ENCODE assay signal across 23 cellular contexts in genomic region chr6:155670655-155671054, GRCh38.
"Had no signal": no experiment of that assay in that cellular context is flagged by ENCODE, and none has a peak within 500 bp of the region (broad histone marks: within the 10 kb centered on the region; RNA-seq: fewer than 3 reads in every experiment).

No MANE protein-coding gene starts in this region.

- H3K9me3 ChIP-seq: colonic mucosa, esophagus muscularis mucosa, esophagus squamous epithelium, gastrocnemius medialis, gastroesophageal sphincter, heart left ventricle had no signal

- H3K4me3 ChIP-seq: colonic mucosa, coronary artery, dorsolateral prefrontal cortex, esophagus muscularis mucosa, esophagus squamous epithelium, gastrocnemius medialis, gastroesophageal sphincter, heart left ventricle had no signal

- H3K27me3 ChIP-seq: colonic mucosa, esophagus muscularis mucosa, foreskin keratinocyte, gastrocnemius medialis, heart left ventricle had no signal

- H3K9me3 Mint-ChIP-seq: endodermal cell had no signal

- H3K36me3 ChIP-seq: colonic mucosa, esophagus muscularis mucosa, esophagus squamous epithelium, gastrocnemius medialis, gastroesophageal sphincter, heart left ventricle had no signal

- H3K4me1 ChIP-seq: colonic mucosa, esophagus muscularis mucosa, esophagus squamous epithelium, foreskin keratinocyte, gastrocnemius medialis, gastroesophageal sphincter, heart left ventricle had no signal

- H3K4me3 Mint-ChIP-seq: dendritic cell treated with granulocyte-macrophage colony-stimulating factor and Interleukin-4, amounts not matched to agents 40 ng/mL and 50 ng/mL, for 4 days; effector memory CD8-positive, alpha-beta T cell; endodermal cell had no signal

- H3K27ac ChIP-seq: colonic mucosa, coronary artery, dorsolateral prefrontal cortex, epithelial cell of prostate, esophagus muscularis mucosa, esophagus squamous epithelium, foreskin keratinocyte, gastrocnemius medialis, gastroesophageal sphincter, heart left ventricle had no signal

- H3K27ac Mint-ChIP-seq: dendritic cell treated with granulocyte-macrophage colony-stimulating factor and Interleukin-4, amounts not matched to agents 40 ng/mL and 50 ng/mL, for 4 days; effector memory CD8-positive, alpha-beta T cell; endodermal cell had no signal

- H3K27me3 Mint-ChIP-seq: dendritic cell treated with granulocyte-macrophage colony-stimulating factor and Interleukin-4, amounts not matched to agents 40 ng/mL and 50 ng/mL, for 4 days had no signal

- DNase-seq: colonic mucosa; cortex of kidney; dermis blood vessel endothelial cell; dorsolateral prefrontal cortex; effector CD4-positive, alpha-beta T cell; effector CD8-positive, alpha-beta T cell; effector memory CD4-positive, alpha-beta T cell; effector memory CD8-positive, alpha-beta T cell; endodermal cell; erythroblast; esophagus squamous epithelium; foreskin fibroblast; foreskin keratinocyte; foreskin melanocyte; gastrocnemius medialis; glutamatergic neuron; head of caudate nucleus; heart left ventricle had no signal
